In the genomic region with DNA sequence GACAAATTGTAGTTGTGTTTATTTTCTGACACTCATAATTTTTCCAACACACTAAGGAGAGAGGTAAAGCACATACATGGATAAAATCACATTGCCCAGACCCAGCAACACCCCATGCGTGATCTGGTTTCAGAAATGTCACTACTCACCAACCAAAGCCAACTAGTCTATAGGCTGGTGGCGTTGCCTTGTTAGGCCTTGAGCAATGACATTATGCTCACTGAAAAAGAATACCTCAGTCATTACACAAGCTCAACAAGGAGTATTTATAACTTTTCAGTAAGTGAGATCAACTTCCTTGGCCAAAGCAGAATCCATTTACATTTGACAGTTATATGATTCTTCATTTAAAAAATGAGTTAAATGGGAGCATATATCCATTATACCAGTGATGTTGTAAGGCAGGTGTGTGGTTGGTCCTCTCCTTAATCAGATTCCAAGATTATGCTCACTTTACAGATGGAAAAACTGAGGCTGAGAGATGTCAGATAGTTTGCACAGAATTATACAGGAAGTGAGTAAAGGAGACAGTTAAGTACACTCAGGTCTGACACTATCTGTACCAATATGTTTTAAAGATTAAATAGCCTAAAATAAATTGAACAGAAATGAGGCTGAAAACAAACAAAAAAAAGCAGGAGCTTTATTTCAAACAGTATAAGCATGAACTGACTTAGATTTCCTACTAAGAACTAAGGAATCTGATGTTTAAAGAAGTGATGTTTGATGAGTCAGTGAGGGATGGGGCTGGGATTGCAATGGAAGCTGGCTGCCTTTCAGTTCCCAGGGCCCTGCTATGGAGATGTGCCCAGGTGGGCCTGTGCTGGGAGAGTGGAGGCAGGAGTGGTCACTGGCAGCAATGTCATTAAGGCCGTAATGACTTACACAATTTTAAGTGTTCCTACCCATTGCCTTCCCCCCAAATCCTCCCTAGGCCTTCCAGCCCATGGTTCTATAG, we compare ENCODE assay signal across 1 cellular context.
TF ChIP-seq lines count a peak whose summit lies in the region.

No MANE protein-coding gene starts in this region.

TF ChIP-seq in HepG2, 621 proteins besides CTCF, POLR2A, EP300 and RAD21:
- TF ChIP-seq ZNF280D (CRISPR knock-in tag; IDR thresholded peaks at IDR 0.05) (no peak), ZNF629 (CRISPR knock-in tag; conservative IDR thresholded peaks at IDR 0.05) (peak; percentile 66; the same call in 1 of the 2 replicates), ZNF792 (CRISPR knock-in tag; IDR thresholded peaks at IDR 0.05) (no peak), JUN (CRISPR knock-in tag; IDR thresholded peaks at IDR 0.05) (no peak), ZNF891 (CRISPR knock-in tag; IDR thresholded peaks at IDR 0.05) (no peak)
